ENCODE assay signal across 23 cellular contexts in genomic region chr3:31295150-31295765, GRCh38.
DNase-seq lines count a peak whose midpoint lies in the region; ATAC-seq and TF ChIP-seq lines count a peak whose summit lies in the region.
"Had no signal": no experiment of that assay in that cellular context is flagged by ENCODE, and none has a peak within 500 bp of the region (broad histone marks: within the 10 kb centered on the region; RNA-seq: fewer than 3 reads in every experiment).

No MANE protein-coding gene starts in this region.

- no peak overlapping the region for H3K27ac Mint-ChIP-seq in WTC11
- no peak overlapping the region for H3K27ac Mint-ChIP-seq in neural progenitor cell
- H3K27ac Mint-ChIP-seq: CD8-positive, alpha-beta memory T cell; T-cell had no signal

- peaks cover 3% of the 10 kb centered on the region for H3K9me3 ChIP-seq in DND-41 (ENCODE audit: insufficient read depth, low read length, severe bottlenecking)
- H3K9me3 ChIP-seq in HUES48 (ENCODE audit: control insufficient read depth, insufficient read depth, low read length) = 0 out of 2 replicates have a peak, but pooled peaks cover 5% of the 10 kb centered on the region
- no peaks in the 10 kb centered on the region for H3K9me3 ChIP-seq in neural progenitor cell (ENCODE audit: low read depth)
- H3K9me3 ChIP-seq: SK-N-SH had no signal

- H3K4me1 ChIP-seq in DND-41 (ENCODE audit: insufficient read depth, low read length) (peaks cover 24% of the 10 kb centered on the region), HUES48 (ENCODE audit: control insufficient read depth, insufficient read depth, low read length) (peaks cover 8% of the 10 kb centered on the region; the same call in 1 of the 2 replicates), neural progenitor cell (peaks cover 32% of the 10 kb centered on the region)

- peaks cover 8% of the 10 kb centered on the region for H3F3A ChIP-seq in neural progenitor cell (ENCODE audit: low read depth)

- ATAC-seq in DND-41 (ENCODE audit: insufficient read depth, low read depth) = 0 out of 3 replicates have a peak, but pooled peaks have one; percentile 3
- ATAC-seq in WTC11 = peak; percentile 74
- ATAC-seq: K562, T-cell had no signal

- H3K4me2 ChIP-seq in DND-41 (ENCODE audit: insufficient read depth, low read length) (no peak overlapping the region), neural progenitor cell (no peak overlapping the region)
- H3K4me2 ChIP-seq: SK-N-SH had no signal

- H3K27ac ChIP-seq in DND-41 (ENCODE audit: low read length) (peak overlapping the region; percentile 48), HUES48 (ENCODE audit: low read depth, low read length) (peak overlapping the region; percentile 43), neural progenitor cell (no peak overlapping the region)

- H2AFZ ChIP-seq in DND-41 (ENCODE audit: low read depth, low read length) (no peak overlapping the region), neural progenitor cell (replicated peaks) (no peak overlapping the region)

- H3K9ac ChIP-seq in DND-41 (ENCODE audit: low read depth, low read length) (no peak overlapping the region), HUES48 (ENCODE audit: low read depth, low read length) (no peak overlapping the region), neural progenitor cell (no peak overlapping the region)
- H3K9ac ChIP-seq: SK-N-SH had no signal

- H3K9me3 Mint-ChIP-seq in WTC11 (peaks cover 20% of the 10 kb centered on the region), neural progenitor cell (peaks cover 14% of the 10 kb centered on the region)

- TF ChIP-seq CTCF in DND-41 (IDR thresholded peaks at IDR 0.05; ENCODE audit: borderline replicate concordance, extremely low read depth, low read length, poor library complexity, severe bottlenecking) = no peak
- no peak for TF ChIP-seq CTCF in WTC11 (IDR thresholded peaks at IDR 0.05)
- TF ChIP-seq CTCF in neural progenitor cell (IDR thresholded peaks at IDR 0.05) = no peak

- POLR2A ChIA-PET in WTC11 (lab: Charles Lee) = no interaction called here

- no peaks in the 10 kb centered on the region for H3K79me2 ChIP-seq in DND-41 (ENCODE audit: insufficient read depth, low read length)
- H3K79me2 ChIP-seq in neural progenitor cell (ENCODE audit: low read depth) = no peaks in the 10 kb centered on the region

- H3K4me3 ChIP-seq in DND-41 (ENCODE audit: low read depth in 1 of 2, low read length in 2 of 2) (no peak overlapping the region), HUES48 (ENCODE audit: low read depth, low read length) (no peak overlapping the region), neural progenitor cell (no peak overlapping the region)
- H3K4me3 ChIP-seq: K562 had no signal

- CTCF ChIA-PET in WTC11 (lab: Charles Lee) = interaction anchor here (1.0 kb wide), 1 partner anchor 53 kb away, joined by 3 read pairs; no protein-coding TSS in a partner anchor

- peaks cover 12% of the 10 kb centered on the region for H3K4me1 Mint-ChIP-seq in WTC11
- peaks cover 30% of the 10 kb centered on the region for H3K4me1 Mint-ChIP-seq in neural progenitor cell

- DNase-seq in DND-41 = no peak
- DNase-seq in WTC11 (ENCODE audit: low spot score) = no peak
- DNase-seq in neural progenitor cell (ENCODE audit: low spot score) = peak; percentile 7
- DNase-seq in NCI-H1105 treated with DMSO at 0.1 percent for 48 hours (lab: John Stamatoyannopoulos, UW) = no peak
- no peak for DNase-seq in glomerular visceral epithelial cell (ENCODE audit: extremely low spot score)
- DNase-seq in cerebellum (ENCODE audit: low spot score) = no peak
- DNase-seq: ACHN; C1 segment of cervical spinal cord; CD8-positive, alpha-beta memory T cell; DMS 273 treated with DMSO at 0.1 percent for 48 hours; GF-D8; MV-4-11; NCI-H1436; NCI-H2029 treated with DMSO at 0.1 percent for 48 hours; NCI-H2171 treated with DMSO at 0.1 percent for 48 hours; NCI-H446; NCI-H526 treated with DMSO at 0.1 percent for 48 hours; OCI-M1; SHP77; SK-N-SH; T-cell had no signal

- H3K27me3 Mint-ChIP-seq in WTC11 (ENCODE audit: low read depth) = no peaks in the 10 kb centered on the region
- peaks cover 3% of the 10 kb centered on the region for H3K27me3 Mint-ChIP-seq in neural progenitor cell (ENCODE audit: insufficient read depth, low read depth)
- H3K27me3 Mint-ChIP-seq: T-cell had no signal

- H3K36me3 Mint-ChIP-seq in WTC11 = peaks cover 3% of the 10 kb centered on the region
- no peaks in the 10 kb centered on the region for H3K36me3 Mint-ChIP-seq in neural progenitor cell
- H3K36me3 Mint-ChIP-seq: T-cell had no signal

- H4K20me1 ChIP-seq in DND-41 (ENCODE audit: insufficient read depth, low read length) = no peaks in the 10 kb centered on the region
- H4K20me1 ChIP-seq in neural progenitor cell (ENCODE audit: low read depth) = no peaks in the 10 kb centered on the region

- H3K4me3 Mint-ChIP-seq in WTC11 (no peak overlapping the region), neural progenitor cell (no peak overlapping the region)
- H3K4me3 Mint-ChIP-seq: T-cell had no signal

- H3K27me3 ChIP-seq in DND-41 (ENCODE audit: insufficient read depth, low read length, poor library complexity) = no peaks in the 10 kb centered on the region
- no peaks in the 10 kb centered on the region for H3K27me3 ChIP-seq in HUES48 (ENCODE audit: control insufficient read depth, insufficient read depth, low read length)
- H3K27me3 ChIP-seq in neural progenitor cell = no peaks in the 10 kb centered on the region

- no peaks in the 10 kb centered on the region for H3K36me3 ChIP-seq in DND-41 (ENCODE audit: insufficient read depth, low read length)
- H3K36me3 ChIP-seq in HUES48 (ENCODE audit: control insufficient read depth, insufficient read depth, low read length) = no peaks in the 10 kb centered on the region
- no peaks in the 10 kb centered on the region for H3K36me3 ChIP-seq in neural progenitor cell

TF ChIP-seq in WTC11, 78 proteins besides CTCF, POLR2A, EP300 and RAD21 (continues in another document):
- TF ChIP-seq E2F5 (CRISPR knock-in tag; IDR thresholded peaks at IDR 0.05) (no peak), OVOL2 (CRISPR knock-in tag; IDR thresholded peaks at IDR 0.05; ENCODE audit: borderline replicate concordance) (no peak), GTF2I (CRISPR knock-in tag; conservative IDR thresholded peaks at IDR 0.05) (no peak), KAT7 (CRISPR knock-in tag; IDR thresholded peaks at IDR 0.05; ENCODE audit: borderline replicate concordance) (no peak), GABPB1 (CRISPR knock-in tag; IDR thresholded peaks at IDR 0.05) (no peak), ARID4B (CRISPR knock-in tag; IDR thresholded peaks at IDR 0.05; ENCODE audit: borderline replicate concordance) (no peak), NR1H2 (CRISPR knock-in tag; IDR thresholded peaks at IDR 0.05) (no peak), JAZF1 (CRISPR knock-in tag; IDR thresholded peaks at IDR 0.05) (no peak), ESRRA (CRISPR knock-in tag; IDR thresholded peaks at IDR 0.05; ENCODE audit: borderline replicate concordance) (no peak), RORB (CRISPR knock-in tag; IDR thresholded peaks at IDR 0.05) (no peak)
